9 cellular contexts compared by ENCODE assay signal in genomic region chr12:7091660-7092228, GRCh38. TPM values are rescaled to one million over a fixed set of nuclear protein-coding genes. Genes with fewer than 3 reads are reported as not detected.
A peak's percentile ranks its signal among the peaks of the same experiment; 100 is the strongest.
DNase-seq lines count a peak whose midpoint lies in the region; ATAC-seq and TF ChIP-seq lines count a peak whose summit lies in the region.
"Had no signal": no experiment of that assay in that cellular context is flagged by ENCODE, and none has a peak within 500 bp of the region (broad histone marks: within the 10 kb centered on the region; RNA-seq: fewer than 3 reads in every experiment).

No MANE protein-coding gene starts in this region.

- no peak for ATAC-seq in GM18502 (IDR thresholded peaks at IDR 0.05; ENCODE audit: poor library complexity, unreplicated experiment)

- H2BK5ac ChIP-seq in neuronal stem cell (ENCODE audit: low read length), result no peak overlapping the region

- peak overlapping the region; percentile 53 for H3K18ac ChIP-seq in neuronal stem cell (ENCODE audit: low read length)

- no peaks in the 10 kb centered on the region for H4K20me1 ChIP-seq in OCI-LY3 (ENCODE audit: insufficient read depth, low read length)

- peak overlapping the region; percentile 64 for H2AK5ac ChIP-seq in neuronal stem cell (ENCODE audit: low read depth, low read length)

- H3K4me3 ChIP-seq in BJ (ENCODE audit: low read depth, low read length) (peak overlapping the region; percentile 76), OCI-LY3 (ENCODE audit: low read length) (no peak overlapping the region), esophagus (ENCODE audit: low read depth in 1 of 2, low read length in 2 of 2) (peak overlapping the region; percentile 45 to 47), neuronal stem cell (ENCODE audit: low read length in 2 of 2) (no peak overlapping the region)

- H2BK15ac ChIP-seq in neuronal stem cell (ENCODE audit: low read length), result peak overlapping the region; percentile 41

- H3K9me3 ChIP-seq in OCI-LY3 (ENCODE audit: insufficient read depth, low read length) (no peaks in the 10 kb centered on the region), esophagus (ENCODE audit: control insufficient read depth in 2 of 2, insufficient read depth in 1 of 2, low read depth in 1 of 2, low read length in 1 of 2) (no peaks in the 10 kb centered on the region), neuronal stem cell (replicated peaks in 1 of 2; ENCODE audit: control insufficient read depth in 2 of 2, insufficient read depth in 1 of 2, low read depth in 1 of 2, low read length in 2 of 2) (no peaks in the 10 kb centered on the region)

- POLR2A ChIA-PET in BJ (lab: Charles Lee), result no interaction called here

- H3K79me2 ChIP-seq in OCI-LY3 (ENCODE audit: low read length), result no peaks in the 10 kb centered on the region

- H3K79me1 ChIP-seq in neuronal stem cell (ENCODE audit: low read depth, low read length), result peaks cover 1% of the 10 kb centered on the region

- no peak overlapping the region for H4K91ac ChIP-seq in neuronal stem cell (ENCODE audit: low read depth, low read length, poor library complexity)

- H3K27ac ChIP-seq in OCI-LY3 (ENCODE audit: low read length), result no peak overlapping the region
- H3K27ac ChIP-seq in esophagus (ENCODE audit: low read depth in 2 of 2, low read length in 1 of 2), result peak overlapping the region; percentile 61 to 85
- H3K27ac ChIP-seq in neuronal stem cell (replicated peaks; ENCODE audit: low read length), result no peak overlapping the region

- no peak for TF ChIP-seq CTCF in BJ (IDR thresholded peaks at IDR 0.05; ENCODE audit: insufficient read depth, low read depth, low read length)
- TF ChIP-seq CTCF in OCI-LY3 (IDR thresholded peaks at IDR 0.05; ENCODE audit: low read depth, low read length), result no peak

- peak overlapping the region; percentile 67 for H3K4me2 ChIP-seq in OCI-LY3 (ENCODE audit: low read length)
- no peak overlapping the region for H3K4me2 ChIP-seq in neuronal stem cell (ENCODE audit: insufficient read depth, low read length, poor library complexity, severe bottlenecking)

- H3K4ac ChIP-seq in neuronal stem cell (ENCODE audit: low read length), result no peak overlapping the region

- H3K36me3 ChIP-seq in BJ (ENCODE audit: control insufficient read depth, insufficient read depth, low read length), result peaks cover 26% of the 10 kb centered on the region
- H3K36me3 ChIP-seq in OCI-LY3 (replicated peaks; ENCODE audit: low read depth, low read length), result no peaks in the 10 kb centered on the region
- H3K36me3 ChIP-seq in esophagus (ENCODE audit: control insufficient read depth in 2 of 2, insufficient read depth in 2 of 2, low read length in 1 of 2), result peaks cover 0 to 11% of the 10 kb centered on the region in 2 donors
- no peaks in the 10 kb centered on the region for H3K36me3 ChIP-seq in neuronal stem cell (replicated peaks in 1 of 2; ENCODE audit: control insufficient read depth in 2 of 2, insufficient read depth in 2 of 2, low read length in 2 of 2)

- 15 to 19% methylated on average over 9 to 10 of the region's 10 CpGs for WGBS in esophagus, 2 donors
- WGBS in neuronal stem cell (ENCODE audit: extremely low coverage in 2 of 2, insufficient read length in 2 of 2, insufficient replicate concordance in 1 of 2), 2 donors, result no CpG with 5 or more reads among the region's 10 CpGs

- no peak overlapping the region for H2BK12ac ChIP-seq in neuronal stem cell (ENCODE audit: low read length)

- DNase-seq in BJ (ENCODE audit: low read depth) (no peak), neuronal stem cell (ENCODE audit: low spot score) (no peak), cerebellum (ENCODE audit: low spot score) (no peak), kidney tubule cell (ENCODE audit: low spot score) (no peak)
- DNase-seq in activated CD8-positive, alpha-beta memory T cell treated with anti-CD3 and anti-CD28 coated beads for 24 hours, result no peak

- H3K27me3 ChIP-seq in BJ (ENCODE audit: control insufficient read depth, insufficient read depth, low read length) (no peaks in the 10 kb centered on the region), OCI-LY3 (ENCODE audit: low read depth, low read length) (no peaks in the 10 kb centered on the region), esophagus (ENCODE audit: control insufficient read depth in 1 of 2, insufficient read depth in 2 of 2, low read length in 2 of 2) (no peaks in the 10 kb centered on the region), neuronal stem cell (ENCODE audit: control insufficient read depth in 3 of 3, insufficient read depth in 3 of 3, low read depth in 1 of 3, low read length in 3 of 3) (no peaks in the 10 kb centered on the region)

- CTCF ChIA-PET in BJ (lab: Yijun Ruan, JAX), result interaction anchor here (1.0 to 2.9 kb wide), 9 partner anchors 12 to 74 kb away, joined by 4 to 29 read pairs (median 9); partner anchors contain the start of genes C1RL, C1S and LPCAT3

- peak overlapping the region; percentile 26 for H3K23ac ChIP-seq in neuronal stem cell (ENCODE audit: low read depth, low read length, poor library complexity)

- no peak overlapping the region for H3K14ac ChIP-seq in neuronal stem cell (ENCODE audit: low read length)

- H4K8ac ChIP-seq in neuronal stem cell (ENCODE audit: low read depth, low read length), result no peak overlapping the region

- H2AFZ ChIP-seq in OCI-LY3 (ENCODE audit: low read depth, low read length) (peak overlapping the region; percentile 73; the same call in 1 of the 2 replicates), neuronal stem cell (ENCODE audit: low read length) (peak overlapping the region; percentile 69)

- H3K4me1 ChIP-seq in OCI-LY3 (ENCODE audit: low read length) (no peaks in the 10 kb centered on the region), esophagus (ENCODE audit: control insufficient read depth in 2 of 2, insufficient read depth in 2 of 2, low read length in 1 of 2) (peaks cover 3 to 7% of the 10 kb centered on the region in 2 donors), neuronal stem cell (ENCODE audit: control insufficient read depth in 2 of 2, insufficient read depth in 1 of 2, low read depth in 1 of 2, low read length in 2 of 2) (peaks cover 6 to 14% of the 10 kb centered on the region in 2 donors)

- H3K9ac ChIP-seq in OCI-LY3 (ENCODE audit: low read length), result no peak overlapping the region
- H3K9ac ChIP-seq in neuronal stem cell (ENCODE audit: low read depth, low read length, poor library complexity), result no peak overlapping the region

- no peak overlapping the region for H2BK120ac ChIP-seq in neuronal stem cell (ENCODE audit: low read depth, low read length)

RNA-seq across cellular contexts. Expression of gene C1R, which starts 0.5 kb away (rescaled TPM):
- polyA plus RNA-seq in BJ (2011; rRNA removed), result 668 and 703 TPM in 2 replicates
- 74.4 and 100 TPM in 2 replicates for polyA minus RNA-seq in BJ (2011; rRNA and poly(A)+ RNA removed)
- 10 to 100 TPM; 30.8 to 99.4 TPM for polyA plus RNA-seq in esophagus
- polyA plus RNA-seq in neuronal stem cell (2013, experiment 1 of 2), result 7.2 TPM
- polyA plus RNA-seq in neuronal stem cell (2013, experiment 2 of 2), result 7.5 TPM
- total RNA-seq in cerebellum, result 4.6 TPM

RNA-seq across cellular contexts. Expression of gene C1RL, which starts 17.3 kb away (rescaled TPM):
- polyA plus RNA-seq in BJ (2011; rRNA removed) (33.6 and 50.5 TPM in 2 replicates), esophagus (10 to 100 TPM; 14.7 to 18.0 TPM)
- 39.9 and 50.6 TPM in 2 replicates for polyA minus RNA-seq in BJ (2011; rRNA and poly(A)+ RNA removed)
- polyA plus RNA-seq in neuronal stem cell (2013, experiment 1 of 2), result 22.9 TPM
- polyA plus RNA-seq in neuronal stem cell (2013, experiment 2 of 2), result 21.6 TPM
- total RNA-seq in cerebellum, result 7.1 TPM

RNA-seq across cellular contexts. Expression of gene C1S, which starts 31.2 kb away (rescaled TPM):
- polyA plus RNA-seq in BJ (2011; rRNA removed) (329 and 341 TPM in 2 replicates), esophagus (10 to 100 TPM; 26.6 to 80.5 TPM)
- polyA minus RNA-seq in BJ (2011; rRNA and poly(A)+ RNA removed), result 73.3 and 114 TPM in 2 replicates
- 1.7 TPM for polyA plus RNA-seq in neuronal stem cell (2013, experiment 1 of 2)
- 2.0 TPM for polyA plus RNA-seq in neuronal stem cell (2013, experiment 2 of 2)
- 14.7 TPM for total RNA-seq in cerebellum

RNA-seq across cellular contexts. Expression of gene RBP5, which starts 36.9 kb away (rescaled TPM):
- polyA plus RNA-seq in BJ (2011; rRNA removed), result not detected in 2 replicates
- not detected in 2 replicates for polyA minus RNA-seq in BJ (2011; rRNA and poly(A)+ RNA removed)
- 1 to 10 TPM in 1 of 2 donors, under 1 TPM in 1; 0.65 to 2.2 TPM for polyA plus RNA-seq in esophagus
- polyA plus RNA-seq in neuronal stem cell (2013, experiment 1 of 2), result 0.46 TPM
- polyA plus RNA-seq in neuronal stem cell (2013, experiment 2 of 2), result 0.64 TPM
- total RNA-seq in cerebellum, result 0.27 TPM
- total RNA-seq: M059J had no signal

RNA-seq across cellular contexts. Expression of gene CLSTN3, which starts 38.4 kb away (rescaled TPM):
- polyA plus RNA-seq in BJ (2011; rRNA removed) (14.3 and 19.2 TPM in 2 replicates), esophagus (10 to 100 TPM in 1 of 2 donors, 1 to 10 TPM in 1; 5.3 to 12.0 TPM)
- polyA minus RNA-seq in BJ (2011; rRNA and poly(A)+ RNA removed), result 17.6 and 18.2 TPM in 2 replicates
- polyA plus RNA-seq in neuronal stem cell (2013, experiment 1 of 2), result 26.6 TPM
- 26.6 TPM for polyA plus RNA-seq in neuronal stem cell (2013, experiment 2 of 2)
- total RNA-seq in cerebellum, result 57.6 TPM

Comparison
In these comparisons a context has a peak if more than half of its experiments do, and no peak if none do; other contexts are left out.
1. H3K4me3 ChIP-seq: peak in BJ (single experiment) and esophagus (2 of 2); none in OCI-LY3 (single experiment) and neuronal stem cell (0 of 2).
2. H3K27ac ChIP-seq: peak in esophagus (2 of 2); none in OCI-LY3 (single experiment) and neuronal stem cell (single experiment).